Comparison of ENCODE assay signal across 28 cellular contexts in the genomic region with DNA sequence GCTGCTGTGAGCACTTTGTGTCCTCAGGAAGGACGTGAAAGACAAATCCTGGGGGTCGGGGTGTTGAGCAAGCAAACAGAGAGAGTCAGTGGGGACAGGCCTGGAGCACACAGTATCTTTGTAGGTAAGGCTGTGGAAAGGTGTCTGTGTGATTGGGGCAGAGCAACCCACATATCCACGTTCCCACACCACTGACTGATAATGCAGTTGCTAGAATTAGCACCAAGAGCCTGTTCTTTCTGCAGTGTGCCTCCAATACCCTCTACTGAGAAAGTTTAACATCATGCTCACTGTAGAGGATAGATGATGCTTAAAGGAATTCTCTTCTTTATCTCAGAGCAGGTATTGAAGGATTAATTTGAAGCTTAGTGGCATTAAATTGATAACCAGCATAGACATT.
"Had no signal": no experiment of that assay in that cellular context is flagged by ENCODE, and none has a peak within 500 bp of the region (broad histone marks: within the 10 kb centered on the region; RNA-seq: fewer than 3 reads in every experiment).

No MANE protein-coding gene starts in this region.

- H3K4me3 ChIP-seq: breast epithelium, SJSA1 had no signal

- H3K4me1 Mint-ChIP-seq: activated CD8-positive, alpha-beta memory T cell treated with anti-CD3 and anti-CD28 coated beads, Interleukin-2, amount 10 ng/mL, durations not matched to agents 7 days and 5 days; activated naive CD4-positive, alpha-beta T cell treated with anti-CD3 and anti-CD28 coated beads, Interleukin-2, amount 50 U/mL, for 24 hours; IgD-negative memory B cell had no signal

- H3K27ac Mint-ChIP-seq: activated CD8-positive, alpha-beta memory T cell treated with anti-CD3 and anti-CD28 coated beads, Interleukin-2, amount 10 ng/mL, durations not matched to agents 7 days and 5 days; activated naive CD4-positive, alpha-beta T cell treated with anti-CD3 and anti-CD28 coated beads, Interleukin-2, amount 50 U/mL, for 24 hours; activated T-cell treated with anti-CD3 and anti-CD28 coated beads, Interleukin-2, amount 50 U/mL, for 24 hours; activated T-helper 1 cell treated with anti-CD3 and anti-CD28 coated beads, Interleukin-12 subunit alpha, Interleukin-12 subunit beta, Interleukin-2, Interleukin-4 antibody, amounts not matched to agents 30 ng/mL and 10 ng/mL and 1 ng/mL, durations not matched to agents 14 hours and 24 hours and 36 hours; IgD-negative memory B cell; T-helper 1 cell treated with Interleukin-12 subunit alpha and Interleukin-12 subunit beta and Interleukin-4 antibody, amounts not matched to agents 30 μg/mL and 1 μg/mL, for 36 hours; WTC11 had no signal

- H3K27me3 Mint-ChIP-seq: activated CD8-positive, alpha-beta memory T cell treated with anti-CD3 and anti-CD28 coated beads, Interleukin-2, amount 10 ng/mL, durations not matched to agents 7 days and 5 days; activated naive CD4-positive, alpha-beta T cell treated with anti-CD3 and anti-CD28 coated beads, Interleukin-2, amount 50 U/mL, for 24 hours; activated T-cell treated with anti-CD3 and anti-CD28 coated beads, Interleukin-2, amount 50 U/mL, for 24 hours; IgD-negative memory B cell had no signal

- DNase-seq: activated CD4-positive, alpha-beta T cell treated with anti-CD3 and anti-CD28 coated beads for 48 hours; activated CD4-positive, alpha-beta T cell treated with anti-CD3 and anti-CD28 coated beads, Interleukin-2, amount 50 U/mL, for 48 hours; activated CD4-positive, CD25-positive, alpha-beta regulatory T cell treated with anti-CD3 and anti-CD28 coated beads, Interleukin-2, amount 50 U/mL, for 72 hours; activated CD8-positive, alpha-beta memory T cell treated with anti-CD3 and anti-CD28 coated beads, Interleukin-2, amount 10 ng/mL, durations not matched to agents 7 days and 5 days; activated effector memory CD4-positive, alpha-beta T cell treated with Interleukin-2 at 50 U/mL for 16 hours; activated naive CD4-positive, alpha-beta T cell; activated T-cell treated with anti-CD3 and anti-CD28 coated beads, Interleukin-2, amount 50 U/mL, for 24 hours; aorta; KG1; NCI-H1092; NCI-H1417; NCI-H1930; NCI-H2171; NCI-H226; NCI-H526; NCI-H82; OCI-M1; RPMI8226; SHP77 had no signal

- H3K27me3 ChIP-seq: breast epithelium, SJSA1 had no signal

- H3K36me3 ChIP-seq: breast epithelium had no signal

- H3K9me3 ChIP-seq: breast epithelium, SJSA1 had no signal

- ATAC-seq: activated CD8-positive, alpha-beta memory T cell treated with anti-CD3 and anti-CD28 coated beads, Interleukin-2, amount 10 ng/mL, durations not matched to agents 7 days and 5 days; Panc1; SK-N-SH treated with all-trans-retinoic acid at 6 μM for 48 hours; WTC11 had no signal

- H3K4me1 ChIP-seq: breast epithelium, SJSA1 had no signal

- H3K4me3 Mint-ChIP-seq: activated CD8-positive, alpha-beta memory T cell treated with anti-CD3 and anti-CD28 coated beads, Interleukin-2, amount 10 ng/mL, durations not matched to agents 7 days and 5 days; activated naive CD4-positive, alpha-beta T cell treated with anti-CD3 and anti-CD28 coated beads, Interleukin-2, amount 50 U/mL, for 24 hours; activated T-cell treated with anti-CD3 and anti-CD28 coated beads, Interleukin-2, amount 50 U/mL, for 24 hours; activated T-helper 1 cell treated with anti-CD3 and anti-CD28 coated beads, Interleukin-12 subunit alpha, Interleukin-12 subunit beta, Interleukin-2, Interleukin-4 antibody, amounts not matched to agents 30 ng/mL and 10 ng/mL and 1 ng/mL, durations not matched to agents 14 hours and 24 hours and 36 hours; IgD-negative memory B cell; T-helper 1 cell treated with Interleukin-12 subunit alpha and Interleukin-12 subunit beta and Interleukin-4 antibody, amounts not matched to agents 30 μg/mL and 1 μg/mL, for 36 hours; WTC11 had no signal

- H3K9me3 Mint-ChIP-seq: activated naive CD4-positive, alpha-beta T cell treated with anti-CD3 and anti-CD28 coated beads, Interleukin-2, amount 50 U/mL, for 24 hours; activated T-cell treated with anti-CD3 and anti-CD28 coated beads, Interleukin-2, amount 50 U/mL, for 24 hours; activated T-helper 1 cell treated with anti-CD3 and anti-CD28 coated beads, Interleukin-12 subunit alpha, Interleukin-12 subunit beta, Interleukin-2, Interleukin-4 antibody, amounts not matched to agents 30 ng/mL and 10 ng/mL and 1 ng/mL, durations not matched to agents 14 hours and 24 hours and 36 hours; IgD-negative memory B cell; T-helper 1 cell treated with Interleukin-12 subunit alpha and Interleukin-12 subunit beta and Interleukin-4 antibody, amounts not matched to agents 30 μg/mL and 1 μg/mL, for 36 hours had no signal

- H3K27ac ChIP-seq: breast epithelium, SJSA1 had no signal
